1 cellular context compared by ENCODE assay signal in genomic region chr1:111738436-111739221, GRCh38.
TF ChIP-seq lines count a peak whose summit lies in the region.

No MANE protein-coding gene starts in this region.

TF ChIP-seq in WTC11, 78 proteins besides CTCF, POLR2A, EP300 and RAD21 (continued from another document):
- TF ChIP-seq E2F5 (CRISPR knock-in tag; IDR thresholded peaks at IDR 0.05) (peak; percentile 68; the same call in 1 of the 2 replicates), MYBL2 (CRISPR knock-in tag; IDR thresholded peaks at IDR 0.05) (no peak), USF2 (CRISPR knock-in tag; IDR thresholded peaks at IDR 0.05) (no peak), E2F1 (CRISPR knock-in tag; IDR thresholded peaks at IDR 0.05) (peak; percentile 10; the same call in 1 of the 2 replicates), ESRRA (CRISPR knock-in tag; IDR thresholded peaks at IDR 0.05; ENCODE audit: borderline replicate concordance) (no peak), ZNF423 (CRISPR knock-in tag; IDR thresholded peaks at IDR 0.05) (peak; percentile 44; the same call in 1 of the 2 replicates), ATF1 (CRISPR knock-in tag; IDR thresholded peaks at IDR 0.05) (no peak), ATF6 (CRISPR knock-in tag; IDR thresholded peaks at IDR 0.05) (no peak), ZNF396 (CRISPR knock-in tag; IDR thresholded peaks at IDR 0.05; ENCODE audit: borderline replicate concordance) (no peak), GABPB1 (CRISPR knock-in tag; IDR thresholded peaks at IDR 0.05) (peak; percentile 60; the same call in 1 of the 2 replicates), FOXJ3 (CRISPR knock-in tag; IDR thresholded peaks at IDR 0.05; ENCODE audit: borderline replicate concordance) (no peak), CREB1 (CRISPR knock-in tag; IDR thresholded peaks at IDR 0.05) (no peak), GTF2I (CRISPR knock-in tag; conservative IDR thresholded peaks at IDR 0.05) (no peak), ZNF317 (CRISPR knock-in tag; IDR thresholded peaks at IDR 0.05; ENCODE audit: borderline replicate concordance, low read depth) (0 out of 2 replicates have a peak, but pooled peaks have one; percentile 9), MAX (CRISPR knock-in tag; IDR thresholded peaks at IDR 0.05) (no peak; the same call in 1 of the 2 replicates), E2F4 (CRISPR knock-in tag; IDR thresholded peaks at IDR 0.05; ENCODE audit: borderline replicate concordance, low read depth) (no peak), TEAD1 (CRISPR knock-in tag; IDR thresholded peaks at IDR 0.05) (no peak), IRF2 (CRISPR knock-in tag; IDR thresholded peaks at IDR 0.05; ENCODE audit: borderline replicate concordance, low read depth) (no peak), PRRX2 (CRISPR knock-in tag; IDR thresholded peaks at IDR 0.05) (no peak), KAT7 (CRISPR knock-in tag; IDR thresholded peaks at IDR 0.05; ENCODE audit: borderline replicate concordance) (0 out of 2 replicates have a peak, but pooled peaks have one; percentile 75), ZNF416 (CRISPR knock-in tag; IDR thresholded peaks at IDR 0.05) (no peak), NFATC4 (CRISPR knock-in tag; IDR thresholded peaks at IDR 0.05) (no peak)
